ENCODE assay signal across 29 cellular contexts in the genomic region with DNA sequence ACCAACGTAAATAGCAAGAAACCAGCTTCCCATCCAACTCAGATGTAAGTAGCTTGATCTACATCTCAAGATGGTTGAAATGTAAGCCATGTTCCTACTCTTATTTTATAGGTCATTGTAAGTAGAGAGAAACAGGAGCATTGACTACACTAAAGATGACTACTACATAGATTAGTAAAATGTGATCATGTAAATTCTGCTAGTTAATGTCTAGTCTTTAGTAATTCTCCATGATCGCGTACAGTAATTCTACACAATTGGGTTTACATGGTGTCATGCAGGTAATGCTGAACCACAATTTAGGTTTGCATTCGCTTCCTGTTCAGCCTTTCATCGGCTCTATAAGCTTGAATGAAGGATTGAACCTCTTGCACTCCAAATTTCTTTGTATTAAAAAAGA.
"Had no signal": no experiment of that assay in that cellular context is flagged by ENCODE, and none has a peak within 500 bp of the region (broad histone marks: within the 10 kb centered on the region; RNA-seq: fewer than 3 reads in every experiment).

No MANE protein-coding gene starts in this region.

- H3K9me2 ChIP-seq: SK-N-SH had no signal

- H3K4me2 ChIP-seq: SK-N-SH had no signal

- DNase-seq: Kasumi-1, KG1, MG63, NCI-H1048, NCI-H1092 treated with DMSO at 0.1 percent for 48 hours, NCI-H1105 treated with DMSO at 0.1 percent for 48 hours, NCI-H1436, NCI-H146, NCI-H1694, NCI-H187, NCI-H1930, NCI-H2029 treated with DMSO at 0.1 percent for 48 hours, NCI-H2081 treated with DMSO at 0.1 percent for 48 hours, NCI-H2107, NCI-H2171, NCI-H226, NCI-H446 treated with DMSO at 0.1 percent for 48 hours, NCI-H510A, NCI-H524, NCI-H69, NCI-H774, Peyer's patch, Right ventricle myocardium superior, RPMI8226, SHP77 treated with DMSO at 0.1 percent for 48 hours, SK-N-SH, SW 1271, T-helper 1 cell had no signal

- H3K4me3 ChIP-seq: MG63, Peyer's patch, SJSA1 had no signal

- H3K9ac ChIP-seq: SK-N-SH had no signal

- H3K27me3 ChIP-seq: MG63, Peyer's patch, SJSA1 had no signal

- H3K36me3 ChIP-seq: MG63, Peyer's patch, SJSA1 had no signal

- H3K27ac ChIP-seq: Peyer's patch, SJSA1 had no signal

- H3K4me1 ChIP-seq: Peyer's patch, SJSA1 had no signal

- H3K9me3 ChIP-seq: MG63, Peyer's patch, SJSA1, SK-N-SH had no signal
